In genomic region chr11:66543263-66544107, GRCh38 we compare ENCODE assay signal across 6 cellular contexts. TPM values are rescaled to one million over a fixed set of nuclear protein-coding genes. Genes with fewer than 3 reads are reported as not detected.
DNase-seq lines count a peak whose midpoint lies in the region; ATAC-seq and TF ChIP-seq lines count a peak whose summit lies in the region.

No MANE protein-coding gene starts in this region.

- H3K4me1 Mint-ChIP-seq in stimulated activated naive CD8-positive, alpha-beta T cell treated with anti-CD3 and anti-CD28 coated beads, Interleukin-15, Interleukin-2, amounts not matched to agents 100 ng/mL and 50 ng/mL, for 24 hours (ENCODE audit: low read depth): peaks cover 29% of the 10 kb centered on the region

- peak overlapping the region in 1 of 3 donors; percentile 47 for H3K4me3 ChIP-seq in breast epithelium

- H3K4me3 Mint-ChIP-seq in stimulated activated naive CD8-positive, alpha-beta T cell treated with anti-CD3 and anti-CD28 coated beads, Interleukin-15, Interleukin-2, amounts not matched to agents 100 ng/mL and 50 ng/mL, for 24 hours: peak overlapping the region; percentile 68

- peak; percentile 53 for DNase-seq in activated CD8-positive, alpha-beta memory T cell treated with anti-CD3 and anti-CD28 coated beads, Interleukin-2, amount 50 U/mL, for 4 hours
- peak; percentile 61 for DNase-seq in left ventricle myocardium superior
- DNase-seq in OCI-M1 (lab: John Stamatoyannopoulos, UW): no peak
- DNase-seq in breast epithelium (ENCODE audit: low spot score in 2 of 2): no peak

- no peak for TF ChIP-seq POLR2A in breast epithelium (IDR thresholded peaks at IDR 0.05)

- H3K27ac ChIP-seq in breast epithelium: peak overlapping the region in 1 of 2 donors; percentile 21

- no peaks in the 10 kb centered on the region for H3K9me3 Mint-ChIP-seq in stimulated activated naive CD8-positive, alpha-beta T cell treated with anti-CD3 and anti-CD28 coated beads, Interleukin-15, Interleukin-2, amounts not matched to agents 100 ng/mL and 50 ng/mL, for 24 hours

- TF ChIP-seq CTCF in breast epithelium (IDR thresholded peaks at IDR 0.05): no peak

- H3K27me3 Mint-ChIP-seq in stimulated activated naive CD8-positive, alpha-beta T cell treated with anti-CD3 and anti-CD28 coated beads, Interleukin-15, Interleukin-2, amounts not matched to agents 100 ng/mL and 50 ng/mL, for 24 hours: peaks cover 2% of the 10 kb centered on the region

- peak; percentile 39 for ATAC-seq in GM21528 (IDR thresholded peaks at IDR 0.05; ENCODE audit: low FRiP score, unreplicated experiment)
- ATAC-seq in left ventricle myocardium superior: no peak

- no peaks in the 10 kb centered on the region for H3K9me3 ChIP-seq in breast epithelium

- intact Hi-C loops in left ventricle myocardium superior (cut with micrococcal nuclease): no loop called here
- intact Hi-C loops in breast epithelium (cut with DNase I; ENCODE audit: low total_unique reads): no loop called here

- no peaks in the 10 kb centered on the region for H3K36me3 ChIP-seq in breast epithelium

- H3K27me3 ChIP-seq in breast epithelium: no peaks in the 10 kb centered on the region

- no peaks in the 10 kb centered on the region for H3K4me1 ChIP-seq in breast epithelium

- H3K36me3 Mint-ChIP-seq in stimulated activated naive CD8-positive, alpha-beta T cell treated with anti-CD3 and anti-CD28 coated beads, Interleukin-15, Interleukin-2, amounts not matched to agents 100 ng/mL and 50 ng/mL, for 24 hours (ENCODE audit: low read depth): peaks cover 12% of the 10 kb centered on the region

- peak overlapping the region; percentile 65 for H3K27ac Mint-ChIP-seq in stimulated activated naive CD8-positive, alpha-beta T cell treated with anti-CD3 and anti-CD28 coated beads, Interleukin-15, Interleukin-2, amounts not matched to agents 100 ng/mL and 50 ng/mL, for 24 hours

RNA-seq across cellular contexts. Expression of gene ZDHHC24, which starts 2.4 kb away (rescaled TPM):
- total RNA-seq in left ventricle myocardium superior (5.5 TPM), breast epithelium (10 to 100 TPM; 12.9 to 20.0 (median 14.1) TPM)

RNA-seq across cellular contexts. Expression of gene ACTN3, which starts 3.2 kb away (rescaled TPM):
- total RNA-seq in left ventricle myocardium superior: not detected
- under 1 TPM in 2 of 3 donors, not detected in 1; under 0.01 to 0.16 TPM for total RNA-seq in breast epithelium

RNA-seq across cellular contexts. Expression of gene CTSF, which starts 24.9 kb away (rescaled TPM):
- total RNA-seq in left ventricle myocardium superior (64.5 TPM), breast epithelium (100 to 1,000 TPM in 2 of 3 donors, 10 to 100 TPM in 1; 98.6 to 149 (median 116) TPM)

RNA-seq across cellular contexts. Expression of gene BBS1, which starts 33.0 kb away (rescaled TPM):
- total RNA-seq in left ventricle myocardium superior: 17.8 TPM
- total RNA-seq in breast epithelium: 10 to 100 TPM; 51.5 to 79.5 (median 63.8) TPM

RNA-seq across cellular contexts. Expression of gene CCDC87, which starts 49.4 kb away (rescaled TPM):
- total RNA-seq in left ventricle myocardium superior (0.25 TPM), breast epithelium (under 1 TPM in 1 of 3 donors, not detected in 2; 0.15 TPM)

Comparison
In these comparisons a context has a peak if more than half of its experiments do, and no peak if none do; other contexts are left out.
1. DNase-seq: peak in activated CD8-positive, alpha-beta memory T cell treated with anti-CD3 and anti-CD28 coated beads, Interleukin-2, amount 50 U/mL, for 4 hours (single experiment) and left ventricle myocardium superior (single experiment); none in OCI-M1 (single experiment) and breast epithelium (0 of 2).